ENCODE assay signal across 21 cellular contexts in genomic region chr5:54159837-54160215, GRCh38.
DNase-seq lines count a peak whose midpoint lies in the region; ATAC-seq, FAIRE-seq and TF ChIP-seq lines count a peak whose summit lies in the region.
"Had no signal": no experiment of that assay in that cellular context is flagged by ENCODE, and none has a peak within 500 bp of the region (broad histone marks: within the 10 kb centered on the region; RNA-seq: fewer than 3 reads in every experiment).

No MANE protein-coding gene starts in this region.

- no peak overlapping the region for H2BK15ac ChIP-seq in IMR-90 (ENCODE audit: low read depth, low read length)

- peaks cover 16% of the 10 kb centered on the region for H3K4me1 Mint-ChIP-seq in astrocyte (ENCODE audit: low read depth, unreplicated experiment)
- peaks cover 6% of the 10 kb centered on the region for H3K4me1 Mint-ChIP-seq in nephron

- in situ Hi-C loops in IMR-90 (cut with MboI; ENCODE audit: low sequenced_read_pairs): no loop called here

- peak overlapping the region; percentile 30 for H2BK120ac ChIP-seq in IMR-90 (ENCODE audit: low read depth, low read length)

- H3K27ac Mint-ChIP-seq in astrocyte (ENCODE audit: unreplicated experiment): no peak overlapping the region
- peak overlapping the region in 2 of 3 experiments; percentile 27 to 50 for H3K27ac Mint-ChIP-seq in nephron
- H3K27ac Mint-ChIP-seq: CD4-positive, CD25-positive, alpha-beta regulatory T cell; IgD-negative memory B cell had no signal

- DNase-seq in AG10803 (ENCODE audit: low read depth) (peak; percentile 81), IMR-90 (no peak), astrocyte (ENCODE audit: low read depth) (peak; percentile 47), MM.1S (no peak)
- no peak for DNase-seq in activated naive CD4-positive, alpha-beta T cell treated with Interleukin-2 at 50 U/mL for 16 hours
- DNase-seq: 8988T; BE2C; CD4-positive, CD25-positive, alpha-beta regulatory T cell; COR-L47; MG63; NCI-H1092 treated with DMSO at 0.1 percent for 48 hours; NCI-H2171 treated with DMSO at 0.1 percent for 48 hours; NCI-H446 treated with DMSO at 0.1 percent for 48 hours; SHP77 had no signal

- H3K9ac ChIP-seq in IMR-90 (ENCODE audit: low read depth, low read length) (no peak overlapping the region), astrocyte (ENCODE audit: low read length) (no peak overlapping the region), MM.1S (ENCODE audit: low read length) (no peak overlapping the region)

- H3K23ac ChIP-seq in IMR-90 (ENCODE audit: low read depth, low read length): no peak overlapping the region

- H3K4me3 Mint-ChIP-seq in astrocyte (ENCODE audit: unreplicated experiment): no peak overlapping the region
- no peak overlapping the region for H3K4me3 Mint-ChIP-seq in nephron
- H3K4me3 Mint-ChIP-seq: CD4-positive, CD25-positive, alpha-beta regulatory T cell; IgD-negative memory B cell had no signal

- intact Hi-C loops in IMR-90 (cut with micrococcal nuclease): no loop called here

- peak overlapping the region; percentile 54; the same call in 1 of the 2 replicates for H3K18ac ChIP-seq in IMR-90 (ENCODE audit: low read depth, low read length)

- TF ChIP-seq CTCF in AG10803 (conservative IDR thresholded peaks at IDR 0.05; ENCODE audit: low read length): no peak
- no peak for TF ChIP-seq CTCF in IMR-90 (conservative IDR thresholded peaks at IDR 0.05; ENCODE audit: low read depth, low read length)
- no peak for TF ChIP-seq CTCF in astrocyte (IDR thresholded peaks at IDR 0.05; ENCODE audit: insufficient read depth, low read depth, low read length)
- no peak for TF ChIP-seq CTCF in nephron (IDR thresholded peaks at IDR 0.05; ENCODE audit: unreplicated experiment in 3 of 3)
- TF ChIP-seq CTCF in MM.1S (IDR thresholded peaks at IDR 0.05; ENCODE audit: low read length): no peak

- H3K36me3 ChIP-seq in IMR-90 (ENCODE audit: control insufficient read depth, insufficient read depth, low read length): no peaks in the 10 kb centered on the region
- H3K36me3 ChIP-seq in astrocyte (ENCODE audit: insufficient read depth, low read length): no peaks in the 10 kb centered on the region
- H3K36me3 ChIP-seq in MM.1S (replicated peaks; ENCODE audit: insufficient read depth, low read length): no peaks in the 10 kb centered on the region
- H3K36me3 ChIP-seq: BE2C, MG63 had no signal

- no peak for TF ChIP-seq RAD21 in IMR-90 (IDR thresholded peaks at IDR 0.05; ENCODE audit: low read length)

- no peaks in the 10 kb centered on the region for H4K20me1 ChIP-seq in IMR-90 (ENCODE audit: insufficient read depth, low read length)
- H4K20me1 ChIP-seq in astrocyte (ENCODE audit: insufficient read depth, low read length): no peaks in the 10 kb centered on the region
- H4K20me1 ChIP-seq in MM.1S (ENCODE audit: insufficient read depth, low read length): no peaks in the 10 kb centered on the region

- peak; percentile 58 for FAIRE-seq in astrocyte (lab: Jason Lieb, UNC)
- FAIRE-seq: GM12892, H54, HTR-8/SVneo had no signal

- H3K9me3 Mint-ChIP-seq in astrocyte (ENCODE audit: unreplicated experiment): no peaks in the 10 kb centered on the region
- peaks cover 6% of the 10 kb centered on the region for H3K9me3 Mint-ChIP-seq in nephron

- peaks cover 0 to 4% of the 10 kb centered on the region in 2 experiments; a peak in 1 of 4 replicates for H3K79me1 ChIP-seq in IMR-90 (ENCODE audit: low read depth in 1 of 2, low read length in 2 of 2)

- no peak overlapping the region for H3K4me3 ChIP-seq in AG10803 (ENCODE audit: low read length)
- H3K4me3 ChIP-seq in IMR-90 (ENCODE audit: insufficient read depth, low read depth, low read length): no peak overlapping the region
- H3K4me3 ChIP-seq in astrocyte (ENCODE audit: insufficient read depth, low read depth, low read length): no peak overlapping the region
- no peak overlapping the region for H3K4me3 ChIP-seq in MM.1S (ENCODE audit: low read length)
- H3K4me3 ChIP-seq: MG63 had no signal

- no peak overlapping the region for H2AK9ac ChIP-seq in IMR-90 (replicated peaks; ENCODE audit: low read depth, low read length, poor library complexity)

- dilution Hi-C loops in IMR-90 (cut with HindIII; ENCODE audit: low sequenced_read_pairs, unreplicated experiment): no loop called here

- H3F3A ChIP-seq in MM.1S (ENCODE audit: insufficient read depth, low read length): no peaks in the 10 kb centered on the region

- H3K9me2 ChIP-seq in MM.1S (replicated peaks; ENCODE audit: insufficient read depth, low read length): no peaks in the 10 kb centered on the region

- H3K4me2 ChIP-seq in IMR-90 (ENCODE audit: low read depth, low read length): peak overlapping the region; percentile 22; the same call in 1 of the 2 replicates
- no peak overlapping the region for H3K4me2 ChIP-seq in astrocyte (ENCODE audit: low read length)
- H3K4me2 ChIP-seq in MM.1S (ENCODE audit: low read depth, low read length): no peak overlapping the region

- peak overlapping the region; percentile 50 for H3K14ac ChIP-seq in IMR-90 (replicated peaks; ENCODE audit: low read depth, low read length)

- H4K8ac ChIP-seq in IMR-90 (ENCODE audit: low read depth in 2 of 2, low read length in 2 of 2): no peak overlapping the region; a peak in 1 of 4 replicates

- no peak overlapping the region for H3K56ac ChIP-seq in IMR-90 (ENCODE audit: extremely low read depth, insufficient read depth, low read length)

- peaks cover 5% of the 10 kb centered on the region; the same call in 1 of the 2 replicates for H3K4me1 ChIP-seq in IMR-90 (ENCODE audit: control insufficient read depth, insufficient read depth, low read length)
- H3K4me1 ChIP-seq in astrocyte (ENCODE audit: insufficient read depth, low read length): no peaks in the 10 kb centered on the region
- H3K4me1 ChIP-seq in MM.1S (ENCODE audit: low read length): no peaks in the 10 kb centered on the region
- H3K4me1 ChIP-seq: BE2C had no signal

- POLR2A ChIA-PET in IMR-90 (lab: Charles Lee; ENCODE audit: unreplicated experiment): no interaction called here

- WGBS in IMR-90 (ENCODE audit: extremely low coverage in 2 of 2, insufficient read length in 1 of 2), 2 experiments: no CpG with 5 or more reads among the region's 2 CpGs

- H2BK20ac ChIP-seq in IMR-90 (ENCODE audit: low read depth, low read length): peak overlapping the region; percentile 49; the same call in 1 of the 2 replicates

- H4K91ac ChIP-seq in IMR-90 (ENCODE audit: insufficient read depth, low read depth, low read length): no peak overlapping the region; the same call in 1 of the 2 replicates

- no TSS peak for BruUV-seq in IMR-90 (replicated peaks; lab: Mats Ljungman, UMichigan)

- peaks cover 8% of the 10 kb centered on the region for H3K9me1 ChIP-seq in IMR-90 (ENCODE audit: insufficient read depth, low read length)

- no peaks in the 10 kb centered on the region for H3K27me3 ChIP-seq in IMR-90 (ENCODE audit: control insufficient read depth, insufficient read depth, low read length)
- no peaks in the 10 kb centered on the region for H3K27me3 ChIP-seq in astrocyte (ENCODE audit: insufficient read depth, low read length)
- H3K27me3 ChIP-seq in MM.1S (replicated peaks; ENCODE audit: insufficient read depth, low read length): no peaks in the 10 kb centered on the region
- H3K27me3 ChIP-seq: BE2C, MG63 had no signal

- CTCF ChIA-PET in IMR-90 (lab: Yijun Ruan, JAX): no interaction called here

- H3K36me3 Mint-ChIP-seq in astrocyte (ENCODE audit: low read depth, unreplicated experiment): peaks cover 3% of the 10 kb centered on the region
- H3K36me3 Mint-ChIP-seq in nephron (ENCODE audit: low read depth): peaks cover 12% of the 10 kb centered on the region

- H2AFZ ChIP-seq in IMR-90 (replicated peaks; ENCODE audit: low read length, poor library complexity) (no peak overlapping the region), astrocyte (ENCODE audit: low read depth, low read length) (no peak overlapping the region), MM.1S (ENCODE audit: low read length) (no peak overlapping the region)

- H3K4ac ChIP-seq in IMR-90 (ENCODE audit: low read depth, low read length): peak overlapping the region; percentile 68

- H3K27me3 Mint-ChIP-seq in astrocyte (ENCODE audit: low read depth, unreplicated experiment) (no peaks in the 10 kb centered on the region), nephron (ENCODE audit: low read depth) (no peaks in the 10 kb centered on the region)
- H3K27me3 Mint-ChIP-seq: CD4-positive, CD25-positive, alpha-beta regulatory T cell; IgD-negative memory B cell had no signal

- H3K27ac ChIP-seq in IMR-90 (ENCODE audit: insufficient read depth, low read length): no peak overlapping the region
- no peak overlapping the region for H3K27ac ChIP-seq in astrocyte (ENCODE audit: low read depth, low read length)
- no peak overlapping the region for H3K27ac ChIP-seq in MM.1S (ENCODE audit: low read length)

- no peak for TF ChIP-seq POLR2A in IMR-90 (IDR thresholded peaks at IDR 0.05; ENCODE audit: low read depth, low read length)

- no peaks in the 10 kb centered on the region for H3K79me2 ChIP-seq in astrocyte (ENCODE audit: insufficient read depth, low read length)
- no peaks in the 10 kb centered on the region for H3K79me2 ChIP-seq in MM.1S (ENCODE audit: low read length)

- 0 out of 2 replicates have a peak overlapping the region, but pooled peaks have one; percentile 15 for H2AK5ac ChIP-seq in IMR-90 (ENCODE audit: low read depth, low read length)

- ATAC-seq in IMR-90 (ENCODE audit: low read depth) (peak; percentile 40; the same call in 1 of the 2 replicates), esophagus mucosa (no peak), GM18870 (IDR thresholded peaks at IDR 0.05; ENCODE audit: unreplicated experiment) (no peak)

- H2BK5ac ChIP-seq in IMR-90 (ENCODE audit: low read depth, low read length, poor library complexity, severe bottlenecking): peak overlapping the region; percentile 53

- peak overlapping the region; percentile 44; the same call in 1 of the 2 replicates for H4K5ac ChIP-seq in IMR-90 (ENCODE audit: low read depth, low read length)

- no peaks in the 10 kb centered on the region for H3K9me3 ChIP-seq in IMR-90 (ENCODE audit: control insufficient read depth, insufficient read depth, low read length)
- no peaks in the 10 kb centered on the region for H3K9me3 ChIP-seq in astrocyte (ENCODE audit: insufficient read depth, low read depth, low read length)
- no peaks in the 10 kb centered on the region for H3K9me3 ChIP-seq in MM.1S (replicated peaks; ENCODE audit: insufficient read depth, low read length)
- H3K9me3 ChIP-seq: BE2C had no signal

TF ChIP-seq in IMR-90, 13 proteins besides CTCF, POLR2A, EP300 and RAD21 (continues in another document):
- no peak for TF ChIP-seq USF2 (IDR thresholded peaks at IDR 0.05; ENCODE audit: low read depth, low read length)
- no peak for TF ChIP-seq CHD1 (IDR thresholded peaks at IDR 0.05; ENCODE audit: low read depth, low read length)
- no peak for TF ChIP-seq MXI1 (IDR thresholded peaks at IDR 0.05; ENCODE audit: borderline replicate concordance, low read depth, low read length)
- no peak for TF ChIP-seq RFX5 (IDR thresholded peaks at IDR 0.05; ENCODE audit: low read depth, low read length)

Comparison
In these comparisons a context has a peak if more than half of its experiments do, and no peak if none do; other contexts are left out.
1. DNase-seq: peak in AG10803 (single experiment) and astrocyte (single experiment); none in IMR-90 (single experiment), MM.1S (single experiment) and activated naive CD4-positive, alpha-beta T cell treated with Interleukin-2 at 50 U/mL for 16 hours (single experiment).